Comparison of ENCODE assay signal across 18 cellular contexts in genomic region chr7:123581162-123581459, GRCh38. TPM values are rescaled to one million over a fixed set of nuclear protein-coding genes. Genes with fewer than 3 reads are reported as not detected.
DNase-seq lines count a peak whose midpoint lies in the region; ATAC-seq and TF ChIP-seq lines count a peak whose summit lies in the region.
"Had no signal": no experiment of that assay in that cellular context is flagged by ENCODE, and none has a peak within 500 bp of the region (broad histone marks: within the 10 kb centered on the region; RNA-seq: fewer than 3 reads in every experiment).

No MANE protein-coding gene starts in this region.

- no peaks in the 10 kb centered on the region for H4K20me1 ChIP-seq in Loucy (ENCODE audit: insufficient read depth, low read length, poor library complexity, severe bottlenecking)
- H4K20me1 ChIP-seq in fibroblast of lung (ENCODE audit: control insufficient read depth, extremely low read depth, insufficient read depth, low read length), result no peaks in the 10 kb centered on the region

- no peaks in the 10 kb centered on the region for H3F3A ChIP-seq in Loucy (ENCODE audit: low read depth)

- H3K27ac ChIP-seq in 22Rv1 (no peak overlapping the region), fibroblast of lung (ENCODE audit: insufficient read depth, low read length) (no peak overlapping the region)
- H3K27ac ChIP-seq: coronary artery, epithelial cell of prostate, right atrium auricular region, stomach had no signal

- H2AFZ ChIP-seq in Loucy (ENCODE audit: low read length), result peak overlapping the region; percentile 65
- peak overlapping the region; percentile 50 for H2AFZ ChIP-seq in fibroblast of lung (ENCODE audit: low read length)

- H3K27me3 ChIP-seq in Loucy (ENCODE audit: insufficient read depth, low read length, poor library complexity, severe bottlenecking) (no peaks in the 10 kb centered on the region), fibroblast of lung (ENCODE audit: control insufficient read depth, insufficient read depth, low read length) (no peaks in the 10 kb centered on the region)
- H3K27me3 ChIP-seq: right atrium auricular region had no signal

- H3K79me2 ChIP-seq in Loucy (ENCODE audit: insufficient read depth, low read length), result no peaks in the 10 kb centered on the region
- no peaks in the 10 kb centered on the region for H3K79me2 ChIP-seq in fibroblast of lung (ENCODE audit: control insufficient read depth, insufficient read depth, low read length)

- H3K9me3 ChIP-seq in Loucy (ENCODE audit: insufficient read depth, low read depth, low read length) (no peaks in the 10 kb centered on the region), fibroblast of lung (ENCODE audit: control insufficient read depth, insufficient read depth, low read depth, low read length) (no peaks in the 10 kb centered on the region)
- H3K9me3 ChIP-seq: right atrium auricular region, stomach had no signal

- no peaks in the 10 kb centered on the region for H3K36me3 ChIP-seq in Loucy (ENCODE audit: insufficient read depth, low read length)
- no peaks in the 10 kb centered on the region for H3K36me3 ChIP-seq in fibroblast of lung (ENCODE audit: control insufficient read depth, insufficient read depth, low read length)
- H3K36me3 ChIP-seq: right atrium auricular region, stomach had no signal

- no peak overlapping the region for H3K4me3 ChIP-seq in Loucy (ENCODE audit: low read length, poor library complexity, severe bottlenecking)
- H3K4me3 ChIP-seq in fibroblast of lung (replicated peaks in 1 of 4; ENCODE audit: control extremely low read depth in 1 of 4, insufficient read depth in 1 of 4, low read depth in 3 of 4, low read length in 4 of 4), result no peak overlapping the region
- H3K4me3 ChIP-seq: coronary artery, right atrium auricular region, stomach had no signal

- H3K4me1 ChIP-seq in Loucy (ENCODE audit: insufficient read depth, low read length, poor library complexity, severe bottlenecking), result no peaks in the 10 kb centered on the region
- no peaks in the 10 kb centered on the region for H3K4me1 ChIP-seq in fibroblast of lung (ENCODE audit: control insufficient read depth, extremely low read depth, insufficient read depth, low read length)
- H3K4me1 ChIP-seq: right atrium auricular region had no signal

- H3K9me2 ChIP-seq in Loucy (replicated peaks; ENCODE audit: low read depth, low read length), result no peaks in the 10 kb centered on the region

- H3K4me2 ChIP-seq in Loucy (ENCODE audit: low read depth, low read length, poor library complexity, severe bottlenecking) (peak overlapping the region; percentile 7), fibroblast of lung (ENCODE audit: extremely low read depth, insufficient read depth, low read length) (no peak overlapping the region)

- TF ChIP-seq CTCF in 22Rv1 (IDR thresholded peaks at IDR 0.05), result peak; percentile 81
- no peak for TF ChIP-seq CTCF in Loucy (conservative IDR thresholded peaks at IDR 0.05; ENCODE audit: low read length)
- no peak for TF ChIP-seq CTCF in fibroblast of lung (conservative IDR thresholded peaks at IDR 0.05 in 1 of 2, IDR thresholded peaks at IDR 0.05 in 1 of 2; ENCODE audit: low read depth in 1 of 2, low read length in 2 of 2)

- DNase-seq in fibroblast of lung (ENCODE audit: low read depth in 2 of 2) (no peak), NCI-H2081 (lab: John Stamatoyannopoulos, UW) (no peak), LoVo (ENCODE audit: low spot score) (no peak), SIG-M5 treated with dmso at 0.1 percent for 504 hours (lab: John Stamatoyannopoulos, UW; ENCODE audit: unreplicated experiment) (no peak)
- DNase-seq: activated B cell treated with CpG ODN at 0.5 μM for 24 hours; activated effector memory CD4-positive, alpha-beta T cell treated with Interleukin-2 at 50 U/mL for 16 hours; glutamatergic neuron; immature natural killer cell; Right ventricle myocardium superior; stomach had no signal

- H3K9ac ChIP-seq in Loucy (ENCODE audit: low read depth, low read length, poor library complexity, severe bottlenecking) (no peak overlapping the region), fibroblast of lung (ENCODE audit: insufficient read depth, low read length) (no peak overlapping the region)

- ATAC-seq in GM18870 (IDR thresholded peaks at IDR 0.05; ENCODE audit: unreplicated experiment) (peak; percentile 8), GM21737 (IDR thresholded peaks at IDR 0.05; ENCODE audit: unreplicated experiment) (no peak)

RNA-seq across cellular contexts. Expression of gene ASB15, which starts 20.5 kb away (rescaled TPM):
- total RNA-seq in fibroblast of lung, result not detected in 2 replicates
- not detected in 2 replicates for polyA plus RNA-seq in fibroblast of lung
- polyA plus RNA-seq in fibroblast of lung (2012), result not detected in 2 replicates
- not detected in 2 replicates for polyA minus RNA-seq in fibroblast of lung (ENCODE audit: low replicate concordance)
- total RNA-seq: activated B cell treated with CpG ODN at 0.5 μM for 24 hours, neural crest cell, stomach had no signal
- polyA plus RNA-seq: immature natural killer cell, stomach had no signal

RNA-seq across cellular contexts. Expression of gene NDUFA5, which starts 23.5 kb away (rescaled TPM):
- 31.1 and 45.4 TPM in 2 replicates for total RNA-seq in fibroblast of lung
- 26.0 and 35.8 TPM in 2 replicates for polyA plus RNA-seq in fibroblast of lung
- polyA plus RNA-seq in fibroblast of lung (2012), result 32.7 and 55.6 TPM in 2 replicates
- polyA minus RNA-seq in fibroblast of lung (ENCODE audit: low replicate concordance), result 0.35 TPM in 1 of 2 replicates, not detected in the other

RNA-seq across cellular contexts. Expression of gene IQUB, which starts 46.7 kb away (rescaled TPM):
- 0.77 and 0.83 TPM in 2 replicates for total RNA-seq in fibroblast of lung
- 0.03 and 0.09 TPM in 2 replicates for polyA plus RNA-seq in fibroblast of lung
- 0.12 and 0.13 TPM in 2 replicates for polyA plus RNA-seq in fibroblast of lung (2012)
- polyA minus RNA-seq in fibroblast of lung (ENCODE audit: low replicate concordance), result not detected in 2 replicates
- polyA plus RNA-seq: immature natural killer cell had no signal
